ENCODE assay signal across 16 cellular contexts in the genomic region with DNA sequence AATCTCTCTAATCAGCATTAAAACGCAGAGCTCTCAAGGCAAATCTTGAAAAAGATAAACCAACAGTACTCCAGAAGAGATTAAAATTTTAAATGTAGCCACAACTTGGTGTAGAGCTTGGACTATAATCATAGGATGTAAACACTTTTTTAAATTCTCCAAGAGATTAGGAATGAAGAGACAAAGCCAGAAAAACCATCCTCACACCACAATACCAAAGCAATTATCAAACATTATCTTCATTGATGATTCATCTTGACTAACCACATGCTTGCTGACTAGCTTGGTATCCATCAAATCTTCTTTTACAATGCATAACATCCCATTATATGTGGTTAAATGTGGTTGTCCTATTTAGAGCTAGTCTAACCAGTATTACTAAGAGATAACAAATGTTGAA.
DNase-seq lines count a peak whose midpoint lies in the region; TF ChIP-seq lines count a peak whose summit lies in the region.
"Had no signal": no experiment of that assay in that cellular context is flagged by ENCODE, and none has a peak within 500 bp of the region (broad histone marks: within the 10 kb centered on the region; RNA-seq: fewer than 3 reads in every experiment).

No MANE protein-coding gene starts in this region.

- H3K9me3 Mint-ChIP-seq in HFFc6 = peaks cover 16% of the 10 kb centered on the region
- H3K9me3 Mint-ChIP-seq: activated naive CD8-positive, alpha-beta T cell treated with anti-CD3 and anti-CD28 coated beads, Interleukin-2, amount 10 ng/mL, durations not matched to agents 7 days and 5 days had no signal

- no peak overlapping the region for H3K27ac Mint-ChIP-seq in HFFc6
- H3K27ac Mint-ChIP-seq: activated naive CD8-positive, alpha-beta T cell treated with anti-CD3 and anti-CD28 coated beads, Interleukin-2, amount 10 ng/mL, durations not matched to agents 7 days and 5 days had no signal

- no peak overlapping the region for H3K4me2 ChIP-seq in MM.1S (ENCODE audit: low read depth, low read length)
- H3K4me2 ChIP-seq: PC-9 had no signal

- H3K79me2 ChIP-seq in ACC112 (ENCODE audit: control insufficient read depth, insufficient read depth, low read length, unreplicated experiment) = no peaks in the 10 kb centered on the region
- H3K79me2 ChIP-seq in MM.1S (ENCODE audit: low read length) = no peaks in the 10 kb centered on the region

- H2AFZ ChIP-seq in ACC112 (ENCODE audit: low read length, unreplicated experiment) = no peak overlapping the region
- H2AFZ ChIP-seq in MM.1S (ENCODE audit: low read length) = no peak overlapping the region
- H2AFZ ChIP-seq: PC-9 had no signal

- H3K36me3 Mint-ChIP-seq in HFFc6 (ENCODE audit: low read depth) = no peaks in the 10 kb centered on the region
- H3K36me3 Mint-ChIP-seq: activated naive CD8-positive, alpha-beta T cell treated with anti-CD3 and anti-CD28 coated beads, Interleukin-2, amount 10 ng/mL, durations not matched to agents 7 days and 5 days had no signal

- TF ChIP-seq CTCF in HFFc6 (IDR thresholded peaks at IDR 0.05) = no peak
- no peak for TF ChIP-seq CTCF in astrocyte of the cerebellum (IDR thresholded peaks at IDR 0.05; ENCODE audit: low read depth, low read length, missing control alignments)
- TF ChIP-seq CTCF in MM.1S (IDR thresholded peaks at IDR 0.05; ENCODE audit: low read length) = no peak

- H3K4me3 ChIP-seq in ACC112 (ENCODE audit: low read depth, low read length) (no peak overlapping the region), astrocyte of the cerebellum (ENCODE audit: low read depth, low read length) (no peak overlapping the region), MM.1S (ENCODE audit: low read length) (no peak overlapping the region)
- H3K4me3 ChIP-seq: PC-9 had no signal

- peaks cover 9% of the 10 kb centered on the region; the same call in 1 of the 2 replicates for H3K4me1 Mint-ChIP-seq in HFFc6 (ENCODE audit: low read depth)
- H3K4me1 Mint-ChIP-seq: activated naive CD8-positive, alpha-beta T cell treated with anti-CD3 and anti-CD28 coated beads, Interleukin-2, amount 10 ng/mL, durations not matched to agents 7 days and 5 days had no signal

- peaks cover 12% of the 10 kb centered on the region for H3K4me1 ChIP-seq in ACC112 (ENCODE audit: control insufficient read depth, insufficient read depth, low read length, unreplicated experiment)
- no peaks in the 10 kb centered on the region for H3K4me1 ChIP-seq in MM.1S (ENCODE audit: low read length)

- DNase-seq in HFFc6 = peak; percentile 56
- peak; percentile 57 for DNase-seq in astrocyte of the cerebellum (ENCODE audit: low read depth)
- peak; percentile 63 for DNase-seq in glomerular visceral epithelial cell (ENCODE audit: extremely low spot score)
- DNase-seq in iPS-NIHi7 (ENCODE audit: extremely low spot score) = no peak
- no peak for DNase-seq in NCI-H748 (lab: John Stamatoyannopoulos, UW; ENCODE audit: unreplicated experiment)
- no peak for DNase-seq in MM.1S
- DNase-seq in activated CD4-positive, CD25-positive, alpha-beta regulatory T cell treated with anti-CD3 and anti-CD28 coated beads, Interleukin-2, amount 50 U/mL, for 72 hours = no peak
- DNase-seq: ACHN; activated CD4-positive, alpha-beta T cell treated with anti-CD3 and anti-CD28 coated beads for 1 hour; activated naive CD8-positive, alpha-beta T cell treated with anti-CD3 and anti-CD28 coated beads, Interleukin-2, amount 10 ng/mL, durations not matched to agents 7 days and 5 days; activated T-cell treated with anti-CD3 and anti-CD28 coated beads for 4 hours; DMS53; NCI-H146; PC-9; T-helper 1 cell had no signal

- H3K9me2 ChIP-seq in MM.1S (replicated peaks; ENCODE audit: insufficient read depth, low read length) = no peaks in the 10 kb centered on the region

- in situ Hi-C loops in astrocyte of the cerebellum (cut with HindIII; ENCODE audit: low sequenced_read_pairs) = no loop called here

- H3K27me3 Mint-ChIP-seq in HFFc6 (ENCODE audit: insufficient read depth) = peaks cover 2% of the 10 kb centered on the region
- H3K27me3 Mint-ChIP-seq: activated naive CD8-positive, alpha-beta T cell treated with anti-CD3 and anti-CD28 coated beads, Interleukin-2, amount 10 ng/mL, durations not matched to agents 7 days and 5 days had no signal

- no peaks in the 10 kb centered on the region for H4K20me1 ChIP-seq in MM.1S (ENCODE audit: insufficient read depth, low read length)

- no peaks in the 10 kb centered on the region for H3K9me3 ChIP-seq in MM.1S (replicated peaks; ENCODE audit: insufficient read depth, low read length)

- H3K36me3 ChIP-seq in ACC112 (ENCODE audit: insufficient read depth, low read length) (no peaks in the 10 kb centered on the region), MM.1S (replicated peaks; ENCODE audit: insufficient read depth, low read length) (no peaks in the 10 kb centered on the region)

- peak overlapping the region; percentile 29 for H3K27ac ChIP-seq in ACC112 (ENCODE audit: low read depth, low read length)
- no peak overlapping the region for H3K27ac ChIP-seq in MM.1S (ENCODE audit: low read length)
- H3K27ac ChIP-seq: PC-9 had no signal

- H3K9ac ChIP-seq in MM.1S (ENCODE audit: low read length) = no peak overlapping the region

- H3K4me3 Mint-ChIP-seq in HFFc6 = no peak overlapping the region
- H3K4me3 Mint-ChIP-seq: activated naive CD8-positive, alpha-beta T cell treated with anti-CD3 and anti-CD28 coated beads, Interleukin-2, amount 10 ng/mL, durations not matched to agents 7 days and 5 days had no signal

- H3K27me3 ChIP-seq in ACC112 (ENCODE audit: insufficient read depth, low read length) = no peaks in the 10 kb centered on the region
- no peaks in the 10 kb centered on the region for H3K27me3 ChIP-seq in MM.1S (replicated peaks; ENCODE audit: insufficient read depth, low read length)

- H3F3A ChIP-seq in MM.1S (ENCODE audit: insufficient read depth, low read length) = no peaks in the 10 kb centered on the region

Comparison
In these comparisons a context has a peak if more than half of its experiments do, and no peak if none do; other contexts are left out.
1. DNase-seq: peak in HFFc6 (single experiment), astrocyte of the cerebellum (single experiment) and glomerular visceral epithelial cell (single experiment); none in iPS-NIHi7 (single experiment), NCI-H748 (single experiment), MM.1S (single experiment) and activated CD4-positive, CD25-positive, alpha-beta regulatory T cell treated with anti-CD3 and anti-CD28 coated beads, Interleukin-2, amount 50 U/mL, for 72 hours (single experiment).